In the genomic region with DNA sequence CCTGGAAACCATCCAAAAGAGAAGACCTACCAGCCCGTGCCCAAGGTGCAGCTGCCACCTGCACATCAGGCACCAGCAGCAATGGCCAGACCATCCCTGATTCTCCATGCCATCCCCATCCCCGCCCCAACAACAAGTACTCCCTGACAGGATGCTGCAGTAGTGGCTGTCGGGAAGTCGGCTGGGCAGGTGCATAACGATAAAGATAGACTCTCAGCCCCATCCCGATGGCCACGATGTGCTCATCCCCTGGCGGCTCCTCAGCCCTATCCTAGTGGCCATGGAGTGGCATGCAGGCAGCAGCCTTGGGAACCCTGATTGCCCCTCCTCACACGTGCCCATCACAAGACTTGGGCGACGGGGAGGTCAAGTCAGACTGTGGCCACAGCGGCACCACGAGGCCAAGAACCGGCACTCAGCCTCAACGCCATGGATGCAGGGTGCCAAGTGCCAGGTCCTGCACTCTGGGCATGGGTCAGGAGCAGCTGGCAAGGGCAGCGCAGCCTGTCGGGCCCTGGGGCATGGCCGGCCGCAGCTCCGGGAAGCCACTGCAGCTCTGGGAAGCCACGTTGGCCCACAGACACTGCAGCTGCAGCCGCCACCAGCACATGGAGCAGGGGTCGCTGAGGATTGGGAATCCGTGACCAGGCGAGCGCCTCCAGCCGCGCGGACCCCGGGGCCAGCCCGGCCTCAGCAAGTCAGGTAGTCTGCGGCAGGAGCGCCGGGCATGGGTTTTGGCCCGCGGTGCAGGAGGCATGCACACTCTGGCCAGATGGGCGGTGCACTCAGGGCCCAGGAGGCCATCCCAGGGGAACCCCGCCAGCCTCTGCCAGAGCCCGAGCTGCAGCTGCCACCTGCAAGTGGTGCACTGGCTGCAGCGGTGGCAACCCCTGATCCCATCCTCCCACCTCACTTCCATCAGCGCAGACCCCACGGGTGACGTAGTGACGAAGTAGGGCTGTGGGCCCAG, we compare ENCODE assay signal across 25 cellular contexts.
"Had no signal": no experiment of that assay in that cellular context is flagged by ENCODE, and none has a peak within 500 bp of the region (broad histone marks: within the 10 kb centered on the region; RNA-seq: fewer than 3 reads in every experiment).

No MANE protein-coding gene starts in this region.

- ATAC-seq: effector memory CD8-positive, alpha-beta T cell; gastrocnemius medialis; left colon; naive thymus-derived CD8-positive, alpha-beta T cell; stimulated activated naive CD8-positive, alpha-beta T cell treated with anti-CD3 and anti-CD28 coated beads, Interleukin-15, Interleukin-2, amounts not matched to agents 100 U/mL and 50 U/mL, for 24 hours had no signal

- H3K9me3 ChIP-seq: adrenal gland, gastrocnemius medialis had no signal

- H3K4me3 ChIP-seq: adrenal gland, ascending aorta, cardiac muscle cell, gastrocnemius medialis, lower lobe of right lung, upper lobe of left lung had no signal

- H3K27me3 ChIP-seq: adrenal gland, ascending aorta, cardiac muscle cell, gastrocnemius medialis, upper lobe of left lung had no signal

- H3K27ac ChIP-seq: adrenal gland, ascending aorta, cardiac muscle cell, gastrocnemius medialis, lower lobe of right lung, upper lobe of left lung, VCaP had no signal

- DNase-seq: activated CD4-positive, alpha-beta memory T cell treated with anti-CD3 and anti-CD28 coated beads for 36 hours; activated CD4-positive, alpha-beta T cell treated with anti-CD3 and anti-CD28 coated beads for 48 hours; activated CD8-positive, alpha-beta memory T cell treated with anti-CD3 and anti-CD28 coated beads, Interleukin-2, amount 50 U/mL, for 4 hours; activated effector memory CD4-positive, alpha-beta T cell treated with anti-CD3 and anti-CD28 coated beads, Interleukin-2, amount 50 U/mL, for 16 hours; activated naive CD4-positive, alpha-beta T cell treated with anti-CD3 and anti-CD28 coated beads for 36 hours; activated naive CD8-positive, alpha-beta T cell treated with anti-CD3 and anti-CD28 coated beads for 36 hours; activated T-cell treated with anti-CD3 and anti-CD28 coated beads, Interleukin-2, amount 50 U/mL, for 1 hour; adrenal gland; cerebellar nuclear complex; cortex of kidney; effector memory CD8-positive, alpha-beta T cell; erythroblast; gastrocnemius medialis; glutamatergic neuron; left colon; lower lobe of right lung; mesenchymal stem cell; naive thymus-derived CD8-positive, alpha-beta T cell; stimulated activated CD4-positive, alpha-beta T cell treated with anti-CD3 and anti-CD28 coated beads, Interleukin-2, amount 100 ng/mL, for 48 hours; stimulated activated naive CD8-positive, alpha-beta T cell treated with anti-CD3 and anti-CD28 coated beads, Interleukin-15, Interleukin-2, amounts not matched to agents 100 U/mL and 50 U/mL, for 24 hours; T-helper 9 cell had no signal

- H3K4me1 ChIP-seq: adrenal gland, ascending aorta, gastrocnemius medialis, lower lobe of right lung, upper lobe of left lung had no signal

- H3K36me3 ChIP-seq: adrenal gland, ascending aorta, cardiac muscle cell, gastrocnemius medialis, lower lobe of right lung, upper lobe of left lung had no signal
